In the genomic region with DNA sequence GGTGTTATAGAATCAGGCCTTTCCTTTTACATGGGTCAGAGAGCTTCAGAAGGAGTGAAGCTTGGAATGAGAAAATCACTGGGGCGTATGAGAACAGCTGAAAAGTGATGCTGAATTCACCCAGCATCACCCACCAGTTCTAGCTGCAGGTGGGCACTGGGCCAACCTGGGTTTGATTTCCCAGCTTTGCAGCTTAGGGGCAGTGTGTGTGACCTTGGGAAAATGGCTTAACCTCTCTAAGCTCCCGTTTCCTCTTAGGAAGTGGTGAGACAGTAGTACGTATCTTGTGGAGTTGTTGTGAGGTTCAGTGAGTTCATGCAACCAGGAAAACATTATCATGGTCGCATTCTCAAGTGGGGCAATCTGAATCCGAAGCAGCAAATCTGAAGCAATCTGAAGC, we compare ENCODE assay signal across 29 cellular contexts. TPM values are rescaled to one million over a fixed set of nuclear protein-coding genes. Genes with fewer than 3 reads are reported as not detected.
DNase-seq lines count a peak whose midpoint lies in the region; ATAC-seq and TF ChIP-seq lines count a peak whose summit lies in the region.
"Had no signal": no experiment of that assay in that cellular context is flagged by ENCODE, and none has a peak within 500 bp of the region (broad histone marks: within the 10 kb centered on the region; RNA-seq: fewer than 3 reads in every experiment).

No MANE protein-coding gene starts in this region.

- H3K4me3 ChIP-seq in spleen = no peak overlapping the region
- H3K4me3 ChIP-seq: GM23248, HAP-1, SJSA1 had no signal

- H3K4me3 Mint-ChIP-seq in dendritic cell treated with granulocyte-macrophage colony-stimulating factor and Interleukin-4, amounts not matched to agents 40 ng/mL and 50 ng/mL, for 4 days = no peak overlapping the region
- H3K4me3 Mint-ChIP-seq: CD4-positive, CD25-positive, alpha-beta regulatory T cell; HFFc6 had no signal

- intact Hi-C loops in dendritic cell treated with granulocyte-macrophage colony-stimulating factor and Interleukin-4, amounts not matched to agents 40 ng/mL and 50 ng/mL, for 4 days (cut with micrococcal nuclease) = no loop called here
- intact Hi-C loops in spleen (cut with DNase I; ENCODE audit: low total_unique reads) = no loop called here

- peaks cover 5% of the 10 kb centered on the region for H3K36me3 Mint-ChIP-seq in dendritic cell treated with granulocyte-macrophage colony-stimulating factor and Interleukin-4, amounts not matched to agents 40 ng/mL and 50 ng/mL, for 4 days (ENCODE audit: low read depth)
- H3K36me3 Mint-ChIP-seq: CD4-positive, CD25-positive, alpha-beta regulatory T cell had no signal

- no peaks in the 10 kb centered on the region for H3K9me3 ChIP-seq in spleen
- H3K9me3 ChIP-seq: HAP-1, SJSA1 had no signal

- peaks cover 50% of the 10 kb centered on the region for H3K4me1 Mint-ChIP-seq in dendritic cell treated with granulocyte-macrophage colony-stimulating factor and Interleukin-4, amounts not matched to agents 40 ng/mL and 50 ng/mL, for 4 days (ENCODE audit: low read depth)

- ATAC-seq in HG02588 (IDR thresholded peaks at IDR 0.05; ENCODE audit: unreplicated experiment) = no peak
- ATAC-seq: PC-3 had no signal

- H3K27me3 ChIP-seq in spleen (replicated peaks in 1 of 7) = no peaks in the 10 kb centered on the region
- H3K27me3 ChIP-seq: SJSA1 had no signal

- 49 to 73% (median 51%) methylated on average over 5 of the region's 5 CpGs for WGBS in spleen, 5 donors

- peaks cover 20 to 98% (median 69%) of the 10 kb centered on the region in 6 donors for H3K4me1 ChIP-seq in spleen
- H3K4me1 ChIP-seq: HAP-1, SJSA1 had no signal

- H3K27ac Mint-ChIP-seq in dendritic cell treated with granulocyte-macrophage colony-stimulating factor and Interleukin-4, amounts not matched to agents 40 ng/mL and 50 ng/mL, for 4 days = peak overlapping the region; percentile 27
- H3K27ac Mint-ChIP-seq: HFFc6 had no signal

- H3K27me3 Mint-ChIP-seq in dendritic cell treated with granulocyte-macrophage colony-stimulating factor and Interleukin-4, amounts not matched to agents 40 ng/mL and 50 ng/mL, for 4 days = peaks cover 6% of the 10 kb centered on the region
- H3K27me3 Mint-ChIP-seq: CD4-positive, CD25-positive, alpha-beta regulatory T cell had no signal

- no peaks in the 10 kb centered on the region for H3K9me3 Mint-ChIP-seq in dendritic cell treated with granulocyte-macrophage colony-stimulating factor and Interleukin-4, amounts not matched to agents 40 ng/mL and 50 ng/mL, for 4 days
- H3K9me3 Mint-ChIP-seq: CD4-positive, CD25-positive, alpha-beta regulatory T cell; HFFc6 had no signal

- H3K36me3 ChIP-seq in spleen = peaks cover 0 to 45% (median 5%) of the 10 kb centered on the region in 6 donors
- H3K36me3 ChIP-seq: HAP-1, SJSA1 had no signal

- peak; percentile 8 for DNase-seq in NCI-H82 (lab: John Stamatoyannopoulos, UW)
- no peak for DNase-seq in NCI-H82 treated with DMSO at 0.1 percent for 48 hours (lab: John Stamatoyannopoulos, UW; ENCODE audit: unreplicated experiment)
- DNase-seq in left kidney (ENCODE audit: low read depth, low spot score) = peak; percentile 70
- DNase-seq in spleen = no peak
- no peak for DNase-seq in NCI-H2081 (lab: John Stamatoyannopoulos, UW)
- no peak for DNase-seq in RPMI8226
- DNase-seq: 8988T; ACHN; CD4-positive, CD25-positive, alpha-beta regulatory T cell; DMS53; GM23248; HFFc6; IMR-90; KG1; NCI-H1048; NCI-H1417; NCI-H1694; NCI-H2029 treated with DMSO at 0.1 percent for 48 hours; NCI-H2227 treated with DMSO at 0.1 percent for 48 hours; NCI-H526 treated with DMSO at 0.1 percent for 48 hours; NK-92 treated with Interleukin-12 subunit alpha and Interleukin-12 subunit beta, amount 100 ng/mL, for 24 hours; PC-3; Right ventricle myocardium superior had no signal

- no peak for TF ChIP-seq POLR2A in spleen (IDR thresholded peaks at IDR 0.05)

- peak overlapping the region in 6 of 8 donors; percentile 1 to 65 (median 38) for H3K27ac ChIP-seq in spleen
- H3K27ac ChIP-seq: GM23248, SJSA1 had no signal

- no peak for TF ChIP-seq CTCF in spleen (IDR thresholded peaks at IDR 0.05 in 8 of 11, conservative IDR thresholded peaks at IDR 0.05 in 3 of 11)

RNA-seq across cellular contexts. Expression of gene PCDH12, which starts 10.6 kb away (rescaled TPM):
- 10 to 100 TPM; 21.3 to 72.0 (median 39.5) TPM for total RNA-seq in spleen
- 1 to 10 TPM; 2.1 to 5.2 (median 3.4) TPM for polyA plus RNA-seq in spleen
- total RNA-seq: CD4-positive, CD25-positive, alpha-beta regulatory T cell; Daoy; G401; GM23248; SJSA1 had no signal

RNA-seq across cellular contexts. Expression of gene RNF14, which starts 21.5 kb away (rescaled TPM):
- 10 to 100 TPM; 42.5 to 60.2 (median 45.8) TPM for total RNA-seq in spleen
- 10 to 100 TPM; 13.6 to 24.3 (median 21.8) TPM for polyA plus RNA-seq in spleen

RNA-seq across cellular contexts. Expression of gene DELE1, which starts 23.7 kb away (rescaled TPM):
- total RNA-seq in spleen = 100 to 1,000 TPM; 101 to 194 (median 149) TPM
- 10 to 100 TPM; 36.1 to 83.3 (median 69.7) TPM for polyA plus RNA-seq in spleen

Comparison
In these comparisons a context has a peak if more than half of its experiments do, and no peak if none do; other contexts are left out.
1. DNase-seq: peak in NCI-H82 (single experiment) and left kidney (single experiment); none in NCI-H82 treated with DMSO at 0.1 percent for 48 hours (single experiment), spleen (single experiment), NCI-H2081 (0 of 2) and RPMI8226 (single experiment).